17 cellular contexts compared by ENCODE assay signal in genomic region chr5:6117212-6117611, GRCh38.
A peak's percentile ranks its signal among the peaks of the same experiment; 100 is the strongest.
DNase-seq lines count a peak whose midpoint lies in the region; ATAC-seq and TF ChIP-seq lines count a peak whose summit lies in the region.
"Had no signal": no experiment of that assay in that cellular context is flagged by ENCODE, and none has a peak within 500 bp of the region (broad histone marks: within the 10 kb centered on the region; RNA-seq: fewer than 3 reads in every experiment).

No MANE protein-coding gene starts in this region.

- intact Hi-C loops in esophagus muscularis mucosa (cut with DNase I) (no loop called here), right cardiac atrium (cut with DNase I) (no loop called here)

- no peaks in the 10 kb centered on the region for H3K36me3 Mint-ChIP-seq in activated CD4-positive, alpha-beta T cell treated with anti-CD3 and anti-CD28 coated beads, Interleukin-2, amount 10 ng/mL, durations not matched to agents 7 days and 5 days (ENCODE audit: low read depth)
- H3K36me3 Mint-ChIP-seq: CD4-positive, alpha-beta memory T cell had no signal

- H3K4me3 Mint-ChIP-seq in activated CD4-positive, alpha-beta T cell treated with anti-CD3 and anti-CD28 coated beads, Interleukin-2, amount 10 ng/mL, durations not matched to agents 7 days and 5 days, result no peak overlapping the region
- H3K4me3 Mint-ChIP-seq: CD4-positive, alpha-beta memory T cell; GM23338; H9 had no signal

- H3K9me3 ChIP-seq in esophagus muscularis mucosa (no peaks in the 10 kb centered on the region), right cardiac atrium (ENCODE audit: control insufficient read depth, low read length) (peaks cover 6% of the 10 kb centered on the region), mesenchymal stem cell (ENCODE audit: control insufficient read depth, low read length) (no peaks in the 10 kb centered on the region)

- no peaks in the 10 kb centered on the region for H3K27me3 ChIP-seq in esophagus muscularis mucosa
- no peaks in the 10 kb centered on the region for H3K27me3 ChIP-seq in right cardiac atrium (ENCODE audit: control insufficient read depth, insufficient read depth)
- H3K27me3 ChIP-seq in mesenchymal stem cell (ENCODE audit: control insufficient read depth in 1 of 2, insufficient read depth in 1 of 2, low read length in 2 of 2), result no peaks in the 10 kb centered on the region

- no peak overlapping the region for H3K23ac ChIP-seq in mesenchymal stem cell (ENCODE audit: low read length in 2 of 2)

- H3K4me1 ChIP-seq in esophagus muscularis mucosa (no peaks in the 10 kb centered on the region), right cardiac atrium (ENCODE audit: control insufficient read depth, insufficient read depth, low read length) (no peaks in the 10 kb centered on the region), mesenchymal stem cell (ENCODE audit: control insufficient read depth, insufficient read depth, low read depth, low read length) (no peaks in the 10 kb centered on the region)

- no peak overlapping the region for H4K8ac ChIP-seq in mesenchymal stem cell (ENCODE audit: low read length)

- H3K18ac ChIP-seq in mesenchymal stem cell (ENCODE audit: low read depth in 1 of 2, low read length in 2 of 2), result no peak overlapping the region

- no peak for TF ChIP-seq EP300 in esophagus muscularis mucosa (IDR thresholded peaks at IDR 0.05)

- no peak overlapping the region for H2AK5ac ChIP-seq in mesenchymal stem cell (ENCODE audit: low read length, severe bottlenecking)

- no peak overlapping the region for H2BK12ac ChIP-seq in mesenchymal stem cell (ENCODE audit: low read length in 2 of 2)

- CTCF ChIA-PET in activated CD4-positive, alpha-beta T cell treated with anti-CD3 and anti-CD28 coated beads, Interleukin-2, amount 10 ng/mL, durations not matched to agents 7 days and 5 days (lab: Charles Lee), result no interaction called here

- no peak overlapping the region for H3K9ac ChIP-seq in mesenchymal stem cell (ENCODE audit: low read length)

- no peak for TF ChIP-seq CTCF in esophagus muscularis mucosa (IDR thresholded peaks at IDR 0.05)

- H3K4ac ChIP-seq in mesenchymal stem cell (ENCODE audit: low read depth in 1 of 2, low read length in 2 of 2), result no peak overlapping the region

- no peak overlapping the region for H4K91ac ChIP-seq in mesenchymal stem cell (ENCODE audit: low read length)

- H2AFZ ChIP-seq in mesenchymal stem cell (ENCODE audit: low read depth, low read length), result no peak overlapping the region

- no peak overlapping the region for H3K27ac ChIP-seq in esophagus muscularis mucosa (replicated peaks in 1 of 4)
- no peak overlapping the region for H3K27ac ChIP-seq in right cardiac atrium (ENCODE audit: low read length)
- no peak overlapping the region for H3K27ac ChIP-seq in mesenchymal stem cell (ENCODE audit: low read length, poor library complexity, severe bottlenecking)

- no peak for TF ChIP-seq POLR2A in esophagus muscularis mucosa (IDR thresholded peaks at IDR 0.05; ENCODE audit: low read depth)

- no peaks in the 10 kb centered on the region for H3K9me3 Mint-ChIP-seq in activated CD4-positive, alpha-beta T cell treated with anti-CD3 and anti-CD28 coated beads, Interleukin-2, amount 10 ng/mL, durations not matched to agents 7 days and 5 days
- H3K9me3 Mint-ChIP-seq: H9 had no signal

- in situ Hi-C loops in Caki2 (cut with HindIII; ENCODE audit: low pct_unique_long_range_greater_than_20kb, low sequenced_read_pairs), result no loop called here

- WGBS in esophagus muscularis mucosa, result 75% methylated on average over 1 of the region's 1 CpG
- 54% methylated on average over 1 of the region's 1 CpG for WGBS in right cardiac atrium
- WGBS in mesenchymal stem cell, result 36% methylated on average over 1 of the region's 1 CpG

- ATAC-seq in GM19463 (IDR thresholded peaks at IDR 0.05; ENCODE audit: unreplicated experiment), result peak; percentile 53
- ATAC-seq in left lobe of liver, result peak; percentile 66
- ATAC-seq in right cardiac atrium, result no peak
- ATAC-seq: GM23338, HCT116 had no signal

- no peak overlapping the region for H2BK120ac ChIP-seq in mesenchymal stem cell (ENCODE audit: low read depth, low read length)

- H3K36me3 ChIP-seq in esophagus muscularis mucosa, result no peaks in the 10 kb centered on the region
- H3K36me3 ChIP-seq in mesenchymal stem cell (ENCODE audit: control insufficient read depth in 1 of 2, insufficient read depth in 2 of 2, low read depth in 1 of 2, low read length in 2 of 2), result no peaks in the 10 kb centered on the region

- DNase-seq in Caki2 (ENCODE audit: low read depth) (peak; percentile 7), esophagus muscularis mucosa (ENCODE audit: extremely low spot score) (peak; percentile 47), left lobe of liver (ENCODE audit: low spot score) (no peak), right cardiac atrium (no peak), GM03348 (ENCODE audit: low spot score) (no peak), mesenchymal stem cell (no peak)
- no peak for DNase-seq in activated CD4-positive, alpha-beta T cell treated with anti-CD3 and anti-CD28 coated beads, Interleukin-2, amount 10 ng/mL, durations not matched to agents 7 days and 5 days
- DNase-seq: C1 segment of cervical spinal cord; CD4-positive, alpha-beta memory T cell; COR-L47; DMS153; DMS79 treated with DMSO at 0.1 percent for 48 hours; GF-D8; H9 had no signal

- no peaks in the 10 kb centered on the region for H3K4me1 Mint-ChIP-seq in activated CD4-positive, alpha-beta T cell treated with anti-CD3 and anti-CD28 coated beads, Interleukin-2, amount 10 ng/mL, durations not matched to agents 7 days and 5 days
- H3K4me1 Mint-ChIP-seq: CD4-positive, alpha-beta memory T cell; GM23338; H9 had no signal

- no peak overlapping the region for H2BK5ac ChIP-seq in mesenchymal stem cell (ENCODE audit: low read depth, low read length, poor library complexity, severe bottlenecking)

- no peaks in the 10 kb centered on the region for H3K79me1 ChIP-seq in mesenchymal stem cell (replicated peaks; ENCODE audit: low read length, poor library complexity, severe bottlenecking)

- H3K4me3 ChIP-seq in esophagus muscularis mucosa (no peak overlapping the region), right cardiac atrium (ENCODE audit: low read length) (no peak overlapping the region), mesenchymal stem cell (ENCODE audit: insufficient read depth in 1 of 2, low read depth in 1 of 2, low read length in 2 of 2) (no peak overlapping the region)
- H3K4me3 ChIP-seq: GM23338 had no signal

- H3K27me3 Mint-ChIP-seq in activated CD4-positive, alpha-beta T cell treated with anti-CD3 and anti-CD28 coated beads, Interleukin-2, amount 10 ng/mL, durations not matched to agents 7 days and 5 days, result no peaks in the 10 kb centered on the region
- H3K27me3 Mint-ChIP-seq: CD4-positive, alpha-beta memory T cell had no signal

- H3K14ac ChIP-seq in mesenchymal stem cell (ENCODE audit: low read length in 2 of 2), result no peak overlapping the region

- no peak overlapping the region for H3K4me2 ChIP-seq in mesenchymal stem cell (ENCODE audit: low read length, poor library complexity, severe bottlenecking)
- H3K4me2 ChIP-seq: GM23338 had no signal

- no peak overlapping the region for H3K27ac Mint-ChIP-seq in activated CD4-positive, alpha-beta T cell treated with anti-CD3 and anti-CD28 coated beads, Interleukin-2, amount 10 ng/mL, durations not matched to agents 7 days and 5 days
- H3K27ac Mint-ChIP-seq: CD4-positive, alpha-beta memory T cell; GM23338; H9 had no signal

- no peak overlapping the region for H2BK15ac ChIP-seq in mesenchymal stem cell (ENCODE audit: low read depth, poor library complexity, severe bottlenecking)

- POLR2A ChIA-PET in activated CD4-positive, alpha-beta T cell treated with anti-CD3 and anti-CD28 coated beads, Interleukin-2, amount 10 ng/mL, durations not matched to agents 7 days and 5 days (lab: Charles Lee), result no interaction called here

Comparison
In these comparisons a context has a peak if more than half of its experiments do, and no peak if none do; other contexts are left out.
1. DNase-seq: peak in Caki2 (single experiment) and esophagus muscularis mucosa (single experiment); none in left lobe of liver (single experiment), right cardiac atrium (0 of 3), GM03348 (single experiment), mesenchymal stem cell (single experiment) and activated CD4-positive, alpha-beta T cell treated with anti-CD3 and anti-CD28 coated beads, Interleukin-2, amount 10 ng/mL, durations not matched to agents 7 days and 5 days (single experiment).
2. ATAC-seq: peak in GM19463 (single experiment) and left lobe of liver (single experiment); none in right cardiac atrium (0 of 2).